22 cellular contexts compared by ENCODE assay signal in genomic region chr3:4517095-4517494, GRCh38. TPM values are rescaled to one million over a fixed set of nuclear protein-coding genes. Genes with fewer than 3 reads are reported as not detected.
A peak's percentile ranks its signal among the peaks of the same experiment; 100 is the strongest.
DNase-seq lines count a peak whose midpoint lies in the region; ATAC-seq and TF ChIP-seq lines count a peak whose summit lies in the region.
"Had no signal": no experiment of that assay in that cellular context is flagged by ENCODE, and none has a peak within 500 bp of the region (broad histone marks: within the 10 kb centered on the region; RNA-seq: fewer than 3 reads in every experiment).

No MANE protein-coding gene starts in this region.

- H3K36me3 ChIP-seq in CD4-positive, alpha-beta memory T cell (ENCODE audit: insufficient read depth, low read length): no peaks in the 10 kb centered on the region
- no peaks in the 10 kb centered on the region for H3K36me3 ChIP-seq in ascending aorta
- H3K36me3 ChIP-seq: SJSA1 had no signal

- H3K4me3 ChIP-seq in CD4-positive, alpha-beta memory T cell (ENCODE audit: low read length in 2 of 2): no peak overlapping the region
- no peak overlapping the region for H3K4me3 ChIP-seq in ascending aorta
- H3K4me3 ChIP-seq: A549, SJSA1 had no signal

- H3K4me1 ChIP-seq in CD4-positive, alpha-beta memory T cell (ENCODE audit: insufficient read depth, low read length): peaks cover 29% of the 10 kb centered on the region
- peaks cover 13 to 57% of the 10 kb centered on the region in 2 donors for H3K4me1 ChIP-seq in ascending aorta
- no peaks in the 10 kb centered on the region for H3K4me1 ChIP-seq in foreskin keratinocyte
- H3K4me1 ChIP-seq: A549, SJSA1 had no signal

- intact Hi-C loops in CD4-positive, alpha-beta memory T cell (cut with micrococcal nuclease): loop anchor here (5.0 kb wide), 1 partner anchor 55 kb away; no protein-coding TSS in a partner anchor
- intact Hi-C loops in ascending aorta (cut with DNase I): no loop called here

- H3K4me3 Mint-ChIP-seq in activated T-cell treated with anti-CD3 and anti-CD28 coated beads, Interleukin-2, amount 50 U/mL, for 24 hours: no peak overlapping the region
- H3K4me3 Mint-ChIP-seq in activated T-cell treated with anti-CD3 and anti-CD28 coated beads, Interleukin-2, amount 50 U/mL, for 72 hours: no peak overlapping the region
- peak overlapping the region in 1 of 8 donors; percentile 26 for H3K4me3 Mint-ChIP-seq in CD4-positive, alpha-beta memory T cell
- no peak overlapping the region for H3K4me3 Mint-ChIP-seq in natural killer cell treated with Interleukin-12 subunit alpha and Interleukin-12 subunit beta and Interleukin-15 and Interleukin-18, amount 100 ng/mL, for 72 hours
- H3K4me3 Mint-ChIP-seq: type B pancreatic cell had no signal

- CTCF ChIA-PET in CD4-positive, alpha-beta memory T cell (lab: Charles Lee; ENCODE audit: partially characterized antibody): interaction anchor here (1.1 to 5.0 kb wide), 5 partner anchors 12 to 116 kb away, joined by 4 to 44 read pairs (median 18); partner anchors contain the start of genes ITPR1 and SUMF1
- CTCF ChIA-PET in HEK293T (lab: Yijun Ruan, JAX): no interaction called here

- no peaks in the 10 kb centered on the region for H3K9me3 ChIP-seq in CD4-positive, alpha-beta memory T cell (ENCODE audit: control insufficient read depth in 1 of 2, low read length in 2 of 2)
- no peaks in the 10 kb centered on the region for H3K9me3 ChIP-seq in ascending aorta
- H3K9me3 ChIP-seq: A549, BE2C, SJSA1 had no signal

- no peaks in the 10 kb centered on the region for H3K27me3 ChIP-seq in CD4-positive, alpha-beta memory T cell (ENCODE audit: insufficient read depth, low read length)
- H3K27me3 ChIP-seq in ascending aorta (no peaks in the 10 kb centered on the region), foreskin keratinocyte (no peaks in the 10 kb centered on the region)
- H3K27me3 ChIP-seq: BE2C, SJSA1 had no signal

- H3K27me3 Mint-ChIP-seq in activated T-cell treated with anti-CD3 and anti-CD28 coated beads, Interleukin-2, amount 50 U/mL, for 24 hours: no peaks in the 10 kb centered on the region
- H3K27me3 Mint-ChIP-seq in activated T-cell treated with anti-CD3 and anti-CD28 coated beads, Interleukin-2, amount 50 U/mL, for 72 hours (ENCODE audit: low read depth): no peaks in the 10 kb centered on the region
- H3K27me3 Mint-ChIP-seq in CD4-positive, alpha-beta memory T cell: no peaks in the 10 kb centered on the region
- H3K27me3 Mint-ChIP-seq in natural killer cell treated with Interleukin-12 subunit alpha and Interleukin-12 subunit beta and Interleukin-15 and Interleukin-18, amount 100 ng/mL, for 72 hours: no peaks in the 10 kb centered on the region
- H3K27me3 Mint-ChIP-seq: type B pancreatic cell had no signal

- TF ChIP-seq CTCF in ascending aorta (IDR thresholded peaks at IDR 0.05): no peak
- no peak for TF ChIP-seq CTCF in foreskin keratinocyte (conservative IDR thresholded peaks at IDR 0.05)

- POLR2A ChIA-PET in CD4-positive, alpha-beta memory T cell (lab: Charles Lee; ENCODE audit: partially characterized antibody): interaction anchor here (0.6 to 10.4 kb wide), 3 partner anchors 13 to 87 kb away, joined by 3 to 106 read pairs (median 12); partner anchors contain the start of gene ITPR1
- POLR2A ChIA-PET in HEK293T (lab: Yijun Ruan, JAX): no interaction called here

- no peak for ATAC-seq in activated T-cell treated with anti-CD3 and anti-CD28 coated beads, Interleukin-2, amount 50 U/mL, for 72 hours (replicated peaks in 1 of 2)
- no peak for ATAC-seq in natural killer cell treated with Interleukin-12 subunit alpha and Interleukin-12 subunit beta and Interleukin-15 and Interleukin-18, amount 100 ng/mL, for 72 hours
- ATAC-seq in foreskin keratinocyte: no peak
- ATAC-seq: A549, Panc1 had no signal

- peak overlapping the region; percentile 56 for H3K27ac Mint-ChIP-seq in activated T-cell treated with anti-CD3 and anti-CD28 coated beads, Interleukin-2, amount 50 U/mL, for 24 hours
- no peak overlapping the region for H3K27ac Mint-ChIP-seq in activated T-cell treated with anti-CD3 and anti-CD28 coated beads, Interleukin-2, amount 50 U/mL, for 72 hours
- H3K27ac Mint-ChIP-seq in CD4-positive, alpha-beta memory T cell: peak overlapping the region in 6 of 7 donors; percentile 7 to 86 (median 64)
- H3K27ac Mint-ChIP-seq in natural killer cell treated with Interleukin-12 subunit alpha and Interleukin-12 subunit beta and Interleukin-15 and Interleukin-18, amount 100 ng/mL, for 72 hours: peak overlapping the region; percentile 74 to 95
- H3K27ac Mint-ChIP-seq: progenitor cell of endocrine pancreas had no signal

- H3K36me3 Mint-ChIP-seq in activated T-cell treated with anti-CD3 and anti-CD28 coated beads, Interleukin-2, amount 50 U/mL, for 24 hours (ENCODE audit: low read depth): peaks cover 35% of the 10 kb centered on the region
- H3K36me3 Mint-ChIP-seq in activated T-cell treated with anti-CD3 and anti-CD28 coated beads, Interleukin-2, amount 50 U/mL, for 72 hours (ENCODE audit: insufficient read depth in 2 of 2): peaks cover 0 to 5% of the 10 kb centered on the region in 2 donors
- peaks cover 5% of the 10 kb centered on the region in 2 donors for H3K36me3 Mint-ChIP-seq in CD4-positive, alpha-beta memory T cell
- H3K36me3 Mint-ChIP-seq in natural killer cell treated with Interleukin-12 subunit alpha and Interleukin-12 subunit beta and Interleukin-15 and Interleukin-18, amount 100 ng/mL, for 72 hours: no peaks in the 10 kb centered on the region

- H3K4me1 Mint-ChIP-seq in activated T-cell treated with anti-CD3 and anti-CD28 coated beads, Interleukin-2, amount 50 U/mL, for 24 hours (ENCODE audit: low read depth): peaks cover 54% of the 10 kb centered on the region
- H3K4me1 Mint-ChIP-seq in activated T-cell treated with anti-CD3 and anti-CD28 coated beads, Interleukin-2, amount 50 U/mL, for 72 hours (ENCODE audit: low read depth): peaks cover 52% of the 10 kb centered on the region
- H3K4me1 Mint-ChIP-seq in CD4-positive, alpha-beta memory T cell: peaks cover 15 to 41% (median 29%) of the 10 kb centered on the region in 4 donors
- H3K4me1 Mint-ChIP-seq in natural killer cell treated with Interleukin-12 subunit alpha and Interleukin-12 subunit beta and Interleukin-15 and Interleukin-18, amount 100 ng/mL, for 72 hours (ENCODE audit: low read depth in 2 of 2): peaks cover 27 to 35% of the 10 kb centered on the region in 2 donors

- H3K27ac ChIP-seq in CD4-positive, alpha-beta memory T cell (ENCODE audit: low read depth, low read length): no peak overlapping the region
- peak overlapping the region; percentile 75 to 79 for H3K27ac ChIP-seq in ascending aorta
- no peak overlapping the region for H3K27ac ChIP-seq in foreskin keratinocyte
- H3K27ac ChIP-seq: A549, SJSA1 had no signal

- no peak for DNase-seq in activated T-cell treated with anti-CD3 and anti-CD28 coated beads, Interleukin-2, amount 50 U/mL, for 24 hours
- DNase-seq in activated T-cell treated with anti-CD3 and anti-CD28 coated beads, Interleukin-2, amount 50 U/mL, for 72 hours: no peak
- no peak for DNase-seq in CD4-positive, alpha-beta memory T cell
- no peak for DNase-seq in ascending aorta (ENCODE audit: low spot score in 2 of 2)
- no peak for DNase-seq in natural killer cell treated with Interleukin-12 subunit alpha and Interleukin-12 subunit beta and Interleukin-15 and Interleukin-18, amount 100 ng/mL, for 72 hours (ENCODE audit: low spot score)
- no peak for DNase-seq in NCI-H1092 (lab: John Stamatoyannopoulos, UW)
- DNase-seq in HEK293T (ENCODE audit: extremely low spot score): no peak
- DNase-seq in foreskin keratinocyte: no peak
- DNase-seq: activated CD4-positive, alpha-beta T cell treated with anti-CD3 and anti-CD28 coated beads for 48 hours; BE2C; erythroblast; foreskin fibroblast; H7; hypothalamus; Karpas-422; NCI-H510A treated with DMSO at 0.1 percent for 48 hours had no signal

- H3K9me3 Mint-ChIP-seq in activated T-cell treated with anti-CD3 and anti-CD28 coated beads, Interleukin-2, amount 50 U/mL, for 24 hours: no peaks in the 10 kb centered on the region
- H3K9me3 Mint-ChIP-seq in activated T-cell treated with anti-CD3 and anti-CD28 coated beads, Interleukin-2, amount 50 U/mL, for 72 hours: no peaks in the 10 kb centered on the region
- no peaks in the 10 kb centered on the region for H3K9me3 Mint-ChIP-seq in CD4-positive, alpha-beta memory T cell
- no peaks in the 10 kb centered on the region for H3K9me3 Mint-ChIP-seq in natural killer cell treated with Interleukin-12 subunit alpha and Interleukin-12 subunit beta and Interleukin-15 and Interleukin-18, amount 100 ng/mL, for 72 hours
- H3K9me3 Mint-ChIP-seq: activated T-helper 2 cell treated with anti-CD3 and anti-CD28 coated beads, Interferon-gamma antibody, Interleukin-2, Interleukin-4, amounts not matched to agents 10 μg/mL and 5 μg/mL and 100 μg/mL, durations not matched to agents 14 hours and 24 hours and 36 hours; type B pancreatic cell had no signal

TF ChIP-seq in HEK293T, 16 proteins besides CTCF, POLR2A, EP300 and RAD21:
- TF ChIP-seq BHLHE40 (IDR thresholded peaks at IDR 0.05; ENCODE audit: borderline replicate concordance) (no peak), L3MBTL2 (conservative IDR thresholded peaks at IDR 0.05) (no peak), ARNT (IDR thresholded peaks at IDR 0.05) (no peak)

RNA-seq across cellular contexts. Expression of gene ITPR1, which starts 23.9 kb away (rescaled TPM):
- total RNA-seq in activated T-cell treated with anti-CD3 and anti-CD28 coated beads, Interleukin-2, amount 50 U/mL, for 72 hours: 100 to 1,000 TPM in 1 of 2 donors, 10 to 100 TPM in 1; 95.2 to 147 TPM
- 10 to 100 TPM; 72.4 to 72.8 TPM for total RNA-seq in CD4-positive, alpha-beta memory T cell
- polyA plus RNA-seq in CD4-positive, alpha-beta memory T cell: 10 to 100 TPM in 1 of 2 donors, 1 to 10 TPM in 1; 6.1 to 16.0 TPM
- 121 TPM for total RNA-seq in ascending aorta
- 100 to 1,000 TPM; 119 to 177 TPM for total RNA-seq in natural killer cell treated with Interleukin-12 subunit alpha and Interleukin-12 subunit beta and Interleukin-15 and Interleukin-18, amount 100 ng/mL, for 72 hours
- 1.9 and 2.2 TPM in 2 replicates for total RNA-seq in foreskin keratinocyte
- polyA plus RNA-seq in foreskin keratinocyte: 0.66 and 0.84 TPM in 2 replicates

RNA-seq across cellular contexts. Expression of gene SUMF1, which starts 50.0 kb away (rescaled TPM):
- total RNA-seq in activated T-cell treated with anti-CD3 and anti-CD28 coated beads, Interleukin-2, amount 50 U/mL, for 72 hours: 1 to 10 TPM; 5.0 to 7.2 TPM
- total RNA-seq in CD4-positive, alpha-beta memory T cell: 10 to 100 TPM; 13.9 to 14.9 TPM
- polyA plus RNA-seq in CD4-positive, alpha-beta memory T cell: 10 to 100 TPM; 29.7 to 38.3 TPM
- 98.4 TPM for total RNA-seq in ascending aorta
- 10 to 100 TPM; 13.6 to 13.7 TPM for total RNA-seq in natural killer cell treated with Interleukin-12 subunit alpha and Interleukin-12 subunit beta and Interleukin-15 and Interleukin-18, amount 100 ng/mL, for 72 hours
- 22.4 and 22.5 TPM in 2 replicates for total RNA-seq in foreskin keratinocyte
- 14.6 and 17.5 TPM in 2 replicates for polyA plus RNA-seq in foreskin keratinocyte

Comparison
In these comparisons a context has a peak if more than half of its experiments do, and no peak if none do; other contexts are left out.
1. H3K27ac ChIP-seq: peak in ascending aorta (2 of 2); none in CD4-positive, alpha-beta memory T cell (single experiment) and foreskin keratinocyte (single experiment).
2. RNA of gene ITPR1, which starts 23.9 kb away (total RNA-seq): 119 to 177 TPM in natural killer cell treated with Interleukin-12 subunit alpha and Interleukin-12 subunit beta and Interleukin-15 and Interleukin-18, amount 100 ng/mL, for 72 hours, 95.2 to 147 TPM in activated T-cell treated with anti-CD3 and anti-CD28 coated beads, Interleukin-2, amount 50 U/mL, for 72 hours, 121 TPM in ascending aorta (single experiment) and 72.4 to 72.8 TPM in CD4-positive, alpha-beta memory T cell; 1.9 to 2.2 TPM in foreskin keratinocyte; every median in the first group is over 10 times any median in the second.